Comparison of ENCODE assay signal across 22 cellular contexts in the genomic region with DNA sequence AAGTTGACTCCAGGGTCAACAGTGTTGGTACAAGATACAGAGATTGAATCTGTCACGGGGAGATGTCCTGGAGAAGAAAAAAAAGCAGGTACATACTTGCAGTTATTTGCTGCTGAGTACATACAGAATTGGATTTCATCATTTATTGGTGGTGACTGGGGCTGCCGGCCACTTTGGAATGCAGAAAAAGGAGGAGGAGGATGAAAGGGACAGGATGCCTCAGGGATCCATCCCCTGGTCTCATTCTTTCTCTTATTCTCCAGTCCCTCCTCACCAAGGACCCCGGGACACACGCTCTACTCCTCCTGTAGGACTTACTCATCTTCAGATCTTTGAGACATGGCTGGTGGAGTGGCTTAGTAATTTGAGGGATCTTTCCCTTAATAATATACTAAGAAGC. TPM values are rescaled to one million over a fixed set of nuclear protein-coding genes. Genes with fewer than 3 reads are reported as not detected.
"Had no signal": no experiment of that assay in that cellular context is flagged by ENCODE, and none has a peak within 500 bp of the region (broad histone marks: within the 10 kb centered on the region; RNA-seq: fewer than 3 reads in every experiment).

No MANE protein-coding gene starts in this region.

- H3K36me3 ChIP-seq: colonic mucosa, left ventricle myocardium inferior, lower lobe of right lung, sigmoid colon, tibial nerve had no signal

- H3K27ac ChIP-seq: colonic mucosa, foreskin keratinocyte, left ventricle myocardium inferior, lower lobe of right lung, skin epidermis, testis, tibial nerve had no signal

- H3K27ac Mint-ChIP-seq: endodermal cell; immature natural killer cell; memory B cell; naive B cell; nephron progenitor cell; stimulated activated naive B cell treated with anti-CD40 and anti-IgM and Interleukin-4, amounts not matched to agents 10 μg/mL and 1 μg/mL and 100 μg/mL, for 72 hours; stimulated activated naive CD8-positive, alpha-beta T cell treated with anti-CD3 and anti-CD28 coated beads, Interleukin-15, amount 100 ng/mL, for 72 hours had no signal

- H3K36me3 Mint-ChIP-seq: immature natural killer cell; memory B cell; naive B cell; stimulated activated naive B cell treated with anti-CD40 and anti-IgM and Interleukin-4, amounts not matched to agents 10 μg/mL and 1 μg/mL and 100 μg/mL, for 72 hours had no signal

- H3K4me1 Mint-ChIP-seq: immature natural killer cell; memory B cell; naive B cell; stimulated activated naive B cell treated with anti-CD40 and anti-IgM and Interleukin-4, amounts not matched to agents 10 μg/mL and 1 μg/mL and 100 μg/mL, for 72 hours; stimulated activated naive CD8-positive, alpha-beta T cell treated with anti-CD3 and anti-CD28 coated beads, Interleukin-15, amount 100 ng/mL, for 72 hours had no signal

- FAIRE-seq: endothelial cell of umbilical vein, kidney had no signal

- H3K4me3 Mint-ChIP-seq: endodermal cell; immature natural killer cell; memory B cell; naive B cell; nephron progenitor cell; stimulated activated naive B cell treated with anti-CD40 and anti-IgM and Interleukin-4, amounts not matched to agents 10 μg/mL and 1 μg/mL and 100 μg/mL, for 72 hours; stimulated activated naive CD8-positive, alpha-beta T cell treated with anti-CD3 and anti-CD28 coated beads, Interleukin-15, amount 100 ng/mL, for 72 hours had no signal

- DNase-seq: colonic mucosa; dermis blood vessel endothelial cell; endodermal cell; erythroblast; foreskin keratinocyte; immature natural killer cell; kidney; left cardiac atrium; left ventricle myocardium inferior; lower lobe of right lung; naive B cell; nephron progenitor cell; sigmoid colon; stimulated activated CD4-positive, alpha-beta T cell treated with anti-CD3 and anti-CD28 coated beads, Interleukin-2, amount 100 ng/mL, for 24 hours; stimulated activated CD4-positive, alpha-beta T cell treated with anti-CD3 and anti-CD28 coated beads, Interleukin-4, amount 100 ng/mL, for 4 hours; stimulated activated naive B cell treated with anti-CD40 and anti-IgM and Interleukin-4, amounts not matched to agents 10 μg/mL and 1 μg/mL and 100 μg/mL, for 72 hours; stimulated activated naive CD8-positive, alpha-beta T cell treated with anti-CD3 and anti-CD28 coated beads, Interleukin-15, amount 100 ng/mL, for 72 hours; testis had no signal

- ATAC-seq: foreskin keratinocyte; left cardiac atrium; lower lobe of right lung; stimulated activated naive B cell treated with anti-CD40 and anti-IgM and Interleukin-4, amounts not matched to agents 10 μg/mL and 1 μg/mL and 100 μg/mL, for 72 hours; stimulated activated naive CD8-positive, alpha-beta T cell treated with anti-CD3 and anti-CD28 coated beads, Interleukin-15, amount 100 ng/mL, for 72 hours had no signal

- H3K27me3 ChIP-seq: colonic mucosa, sigmoid colon, testis had no signal

- H3K9me3 ChIP-seq: colonic mucosa, left ventricle myocardium inferior, lower lobe of right lung, sigmoid colon, testis, tibial nerve had no signal

- H3K9me3 Mint-ChIP-seq: endodermal cell; memory B cell; naive B cell; nephron progenitor cell; stimulated activated naive B cell treated with anti-CD40 and anti-IgM and Interleukin-4, amounts not matched to agents 10 μg/mL and 1 μg/mL and 100 μg/mL, for 72 hours; stimulated activated naive CD8-positive, alpha-beta T cell treated with anti-CD3 and anti-CD28 coated beads, Interleukin-15, amount 100 ng/mL, for 72 hours had no signal

- H3K4me3 ChIP-seq: colonic mucosa, left ventricle myocardium inferior, lower lobe of right lung, sigmoid colon, skin epidermis, testis, tibial nerve had no signal

- H3K4me1 ChIP-seq: colonic mucosa, foreskin keratinocyte, lower lobe of right lung, testis, tibial nerve had no signal

RNA-seq across cellular contexts. Expression of a gene that starts 30.0 kb away (rescaled TPM):
- polyA plus RNA-seq: immature natural killer cell had no signal
